In genomic region chr5:110634475-110634874, GRCh38 we compare ENCODE assay signal across 1 cellular context.
TF ChIP-seq lines count a peak whose summit lies in the region.

No MANE protein-coding gene starts in this region.

TF ChIP-seq in GM12878, 131 proteins besides CTCF, POLR2A, EP300 and RAD21 (continued from another document):
- TF ChIP-seq PRDM15 (CRISPR knock-in tag; IDR thresholded peaks at IDR 0.05) (no peak), PML (IDR thresholded peaks at IDR 0.05; ENCODE audit: low read length) (no peak), HDGF (IDR thresholded peaks at IDR 0.05) (no peak), LARP7 (IDR thresholded peaks at IDR 0.05) (no peak), WRNIP1 (IDR thresholded peaks at IDR 0.05; ENCODE audit: borderline replicate concordance, low read depth, low read length) (no peak), ATF2 (IDR thresholded peaks at IDR 0.05; ENCODE audit: low read length) (no peak), HDAC2 (IDR thresholded peaks at IDR 0.05) (no peak)
TF ChIP-seq in GM12878: peak in this region for 0.
